ENCODE assay signal across 28 cellular contexts in the genomic region with DNA sequence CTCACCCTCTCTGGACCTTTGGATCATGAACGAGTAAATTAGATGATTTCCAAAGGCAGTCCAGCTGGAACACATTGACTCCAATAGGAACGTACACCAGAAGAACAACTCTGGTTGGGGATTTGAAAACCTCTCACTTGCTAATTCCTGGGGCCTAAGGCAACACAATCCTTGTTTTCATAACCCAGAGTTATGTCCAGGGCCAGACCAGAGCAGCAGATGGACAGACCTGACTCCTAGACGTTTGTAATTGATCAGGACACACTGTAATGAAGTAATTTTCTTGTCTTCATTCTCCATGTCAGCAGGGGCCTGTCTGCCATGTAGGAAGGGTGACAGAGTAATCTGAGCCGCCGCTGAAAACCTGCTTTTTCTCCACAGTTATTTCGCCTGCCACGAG.
"Had no signal": no experiment of that assay in that cellular context is flagged by ENCODE, and none has a peak within 500 bp of the region (broad histone marks: within the 10 kb centered on the region; RNA-seq: fewer than 3 reads in every experiment).

No MANE protein-coding gene starts in this region.

- H3K27ac ChIP-seq: adrenal gland, body of pancreas, esophagus muscularis mucosa, gastroesophageal sphincter, heart right ventricle had no signal

- H3K36me3 ChIP-seq: adrenal gland, esophagus muscularis mucosa, gastroesophageal sphincter, heart right ventricle had no signal

- H3K4me3 ChIP-seq: adrenal gland, body of pancreas, esophagus muscularis mucosa, gastroesophageal sphincter, heart right ventricle had no signal

- H3K4me1 ChIP-seq: adrenal gland, body of pancreas, esophagus muscularis mucosa, gastroesophageal sphincter, heart right ventricle had no signal

- DNase-seq: activated CD4-positive, alpha-beta T cell treated with anti-CD3 and anti-CD28 coated beads for 1 hour; activated CD4-positive, alpha-beta T cell treated with anti-CD3 and anti-CD28 coated beads for 4 hours; activated CD4-positive, alpha-beta T cell treated with anti-CD3 and anti-CD28 coated beads, Interleukin-2, amount 10 ng/mL, durations not matched to agents 7 days and 5 days; activated CD4-positive, alpha-beta T cell treated with anti-CD3 and anti-CD28 coated beads, Interleukin-2, amount 50 U/mL, for 4 hours; activated CD8-positive, alpha-beta memory T cell treated with anti-CD3 and anti-CD28 coated beads for 24 hours; activated CD8-positive, alpha-beta T cell treated with anti-CD3 and anti-CD28 coated beads for 36 hours; activated effector memory CD4-positive, alpha-beta T cell treated with Interleukin-2 at 50 U/mL for 16 hours; activated naive CD4-positive, alpha-beta T cell treated with anti-CD3 and anti-CD28 coated beads for 36 hours; activated naive CD8-positive, alpha-beta T cell treated with anti-CD3 and anti-CD28 coated beads for 36 hours; activated naive CD8-positive, alpha-beta T cell treated with anti-CD3 and anti-CD28 coated beads, Interleukin-2, amount 50 U/mL, for 24 hours; activated T-cell treated with anti-CD3 and anti-CD28 coated beads, Interleukin-2, amount 50 U/mL, for 4 hours; adrenal gland; amygdala; aorta; body of pancreas; caudate nucleus; cortex of kidney; dermis blood vessel endothelial cell; effector CD4-positive, alpha-beta T cell; effector memory CD8-positive, alpha-beta T cell; erythroblast; foreskin melanocyte; heart right ventricle; T-helper 1 cell; T-helper 17 cell; T1000 had no signal

- H3K27me3 ChIP-seq: adrenal gland, body of pancreas, esophagus muscularis mucosa, gastroesophageal sphincter, heart right ventricle had no signal

- H3K9me3 ChIP-seq: adrenal gland, body of pancreas, esophagus muscularis mucosa, gastroesophageal sphincter had no signal
